17 cellular contexts compared by ENCODE assay signal in genomic region chr3:25830373-25831305, GRCh38. TPM values are rescaled to one million over a fixed set of nuclear protein-coding genes. Genes with fewer than 3 reads are reported as not detected.
DNase-seq lines count a peak whose midpoint lies in the region; ATAC-seq and TF ChIP-seq lines count a peak whose summit lies in the region.
"Had no signal": no experiment of that assay in that cellular context is flagged by ENCODE, and none has a peak within 500 bp of the region (broad histone marks: within the 10 kb centered on the region; RNA-seq: fewer than 3 reads in every experiment).

No MANE protein-coding gene starts in this region.

- H3K9me3 Mint-ChIP-seq in endodermal cell = no peaks in the 10 kb centered on the region
- H3K9me3 Mint-ChIP-seq: activated naive CD8-positive, alpha-beta T cell treated with anti-CD3 and anti-CD28 coated beads for 36 hours; activated T-cell treated with anti-CD3 and anti-CD28 coated beads, Interleukin-2, amount 50 U/mL, for 24 hours had no signal

- no peaks in the 10 kb centered on the region for H3K9me3 ChIP-seq in MM.1S (replicated peaks; ENCODE audit: insufficient read depth, low read length)
- H3K9me3 ChIP-seq in endodermal cell (ENCODE audit: control insufficient read depth, low read length) = no peaks in the 10 kb centered on the region
- H3K9me3 ChIP-seq: esophagus muscularis mucosa, upper lobe of left lung had no signal

- H3K4me3 ChIP-seq in MM.1S (ENCODE audit: low read length) (peak overlapping the region; percentile 14), endodermal cell (ENCODE audit: low read length) (no peak overlapping the region)
- H3K4me3 ChIP-seq: breast epithelium, esophagus muscularis mucosa, upper lobe of left lung had no signal

- DNase-seq in MM.1S = no peak
- peak; percentile 54 for DNase-seq in NCI-H82 treated with DMSO at 0.1 percent for 48 hours (lab: John Stamatoyannopoulos, UW; ENCODE audit: unreplicated experiment)
- DNase-seq in endodermal cell = no peak
- DNase-seq in retina = peak; percentile 79
- DNase-seq in HCEC 1CT = no peak
- DNase-seq in NCI-H774 (lab: John Stamatoyannopoulos, UW) = no peak
- DNase-seq: activated naive CD8-positive, alpha-beta T cell treated with anti-CD3 and anti-CD28 coated beads for 36 hours; activated T-cell treated with anti-CD3 and anti-CD28 coated beads, Interleukin-2, amount 50 U/mL, for 24 hours; NCI-H1048; stimulated activated naive CD4-positive, alpha-beta T cell; upper lobe of left lung had no signal

- WGBS in endodermal cell (ENCODE audit: insufficient coverage in 1 of 2, insufficient read length in 1 of 2), 2 experiments = 83 to 92% methylated on average over 5 to 6 of the region's 6 CpGs

- H3K27ac ChIP-seq in MM.1S (ENCODE audit: low read length) (peak overlapping the region; percentile 49; the same call in 1 of the 2 replicates), endodermal cell (ENCODE audit: low read depth, low read length) (peak overlapping the region; percentile 93)
- H3K27ac ChIP-seq: breast epithelium, C4-2B, esophagus muscularis mucosa, parathyroid adenoma, upper lobe of left lung had no signal

- peaks cover 45% of the 10 kb centered on the region for H3F3A ChIP-seq in MM.1S (ENCODE audit: insufficient read depth, low read length)

- TF ChIP-seq CTCF in MM.1S (IDR thresholded peaks at IDR 0.05; ENCODE audit: low read length) = no peak
- TF ChIP-seq CTCF in endodermal cell (conservative IDR thresholded peaks at IDR 0.05) = no peak

- no peaks in the 10 kb centered on the region for H3K27me3 Mint-ChIP-seq in endodermal cell (ENCODE audit: insufficient read depth)

- H3K9ac ChIP-seq in MM.1S (ENCODE audit: low read length) = peak overlapping the region; percentile 16; the same call in 1 of the 2 replicates
- no peak overlapping the region for H3K9ac ChIP-seq in endodermal cell (ENCODE audit: extremely low read depth, low read length, poor library complexity, severe bottlenecking)
- H3K9ac ChIP-seq: parathyroid adenoma had no signal

- H2AFZ ChIP-seq in MM.1S (ENCODE audit: low read length) = peak overlapping the region; percentile 11; the same call in 1 of the 2 replicates

- H3K27me3 ChIP-seq in MM.1S (replicated peaks; ENCODE audit: insufficient read depth, low read length) = no peaks in the 10 kb centered on the region
- H3K27me3 ChIP-seq in endodermal cell (ENCODE audit: control insufficient read depth, insufficient read depth, low read length, poor library complexity, severe bottlenecking) = no peaks in the 10 kb centered on the region
- H3K27me3 ChIP-seq: breast epithelium, esophagus muscularis mucosa, upper lobe of left lung had no signal

- H3K4me2 ChIP-seq in MM.1S (ENCODE audit: low read depth, low read length) = peak overlapping the region; percentile 61

- peaks cover 11% of the 10 kb centered on the region for H3K79me2 ChIP-seq in MM.1S (ENCODE audit: low read length)
- H3K79me2 ChIP-seq: parathyroid adenoma had no signal

- H3K9me2 ChIP-seq in MM.1S (replicated peaks; ENCODE audit: insufficient read depth, low read length) = no peaks in the 10 kb centered on the region

- H3K36me3 Mint-ChIP-seq in endodermal cell (ENCODE audit: low read depth) = no peaks in the 10 kb centered on the region
- H3K36me3 Mint-ChIP-seq: activated naive CD8-positive, alpha-beta T cell treated with anti-CD3 and anti-CD28 coated beads for 36 hours had no signal

- ATAC-seq in HG03039 (IDR thresholded peaks at IDR 0.05; ENCODE audit: unreplicated experiment) (no peak), GM21528 (IDR thresholded peaks at IDR 0.05; ENCODE audit: low FRiP score, unreplicated experiment) (no peak)

- H4K20me1 ChIP-seq in MM.1S (ENCODE audit: insufficient read depth, low read length) = no peaks in the 10 kb centered on the region

- peaks cover 13% of the 10 kb centered on the region for H3K4me1 Mint-ChIP-seq in endodermal cell

- H3K36me3 ChIP-seq in MM.1S (replicated peaks; ENCODE audit: insufficient read depth, low read length) (no peaks in the 10 kb centered on the region), endodermal cell (ENCODE audit: control insufficient read depth, insufficient read depth, low read length) (no peaks in the 10 kb centered on the region)
- H3K36me3 ChIP-seq: breast epithelium, esophagus muscularis mucosa, upper lobe of left lung had no signal

- H3K27ac Mint-ChIP-seq in endodermal cell = no peak overlapping the region
- H3K27ac Mint-ChIP-seq: activated naive CD8-positive, alpha-beta T cell treated with anti-CD3 and anti-CD28 coated beads for 36 hours; activated T-cell treated with anti-CD3 and anti-CD28 coated beads, Interleukin-2, amount 50 U/mL, for 24 hours had no signal

- no peak overlapping the region for H3K4me3 Mint-ChIP-seq in endodermal cell
- H3K4me3 Mint-ChIP-seq: activated naive CD8-positive, alpha-beta T cell treated with anti-CD3 and anti-CD28 coated beads for 36 hours; activated T-cell treated with anti-CD3 and anti-CD28 coated beads, Interleukin-2, amount 50 U/mL, for 24 hours had no signal

- H3K4me1 ChIP-seq in MM.1S (ENCODE audit: low read length) (peaks cover 38% of the 10 kb centered on the region), endodermal cell (ENCODE audit: control insufficient read depth, insufficient read depth, low read length) (no peaks in the 10 kb centered on the region)
- H3K4me1 ChIP-seq: breast epithelium, parathyroid adenoma, upper lobe of left lung had no signal

RNA-seq across cellular contexts. Expression of gene OXSM, which starts 40.7 kb away (rescaled TPM):
- 10 to 100 TPM in 1 of 2 donors, 1 to 10 TPM in 1; 7.8 to 10.5 TPM for total RNA-seq in endodermal cell
- polyA plus RNA-seq in endodermal cell (2013, experiment 1 of 2) = 7.7 TPM
- polyA plus RNA-seq in endodermal cell (2013, experiment 2 of 2) = 5.8 TPM

RNA-seq across cellular contexts. Expression of gene NGLY1, which starts 47.4 kb away (rescaled TPM):
- 10 to 100 TPM; 39.5 to 40.4 TPM for total RNA-seq in endodermal cell
- polyA plus RNA-seq in endodermal cell (2013, experiment 1 of 2) = 24.0 TPM
- polyA plus RNA-seq in endodermal cell (2013, experiment 2 of 2) = 24.0 TPM

Comparison
In these comparisons a context has a peak if more than half of its experiments do, and no peak if none do; other contexts are left out.
1. DNase-seq: peak in NCI-H82 treated with DMSO at 0.1 percent for 48 hours (single experiment) and retina (single experiment); none in MM.1S (single experiment), endodermal cell (single experiment), HCEC 1CT (single experiment) and NCI-H774 (single experiment).